ENCODE assay signal across 22 cellular contexts in the genomic region with DNA sequence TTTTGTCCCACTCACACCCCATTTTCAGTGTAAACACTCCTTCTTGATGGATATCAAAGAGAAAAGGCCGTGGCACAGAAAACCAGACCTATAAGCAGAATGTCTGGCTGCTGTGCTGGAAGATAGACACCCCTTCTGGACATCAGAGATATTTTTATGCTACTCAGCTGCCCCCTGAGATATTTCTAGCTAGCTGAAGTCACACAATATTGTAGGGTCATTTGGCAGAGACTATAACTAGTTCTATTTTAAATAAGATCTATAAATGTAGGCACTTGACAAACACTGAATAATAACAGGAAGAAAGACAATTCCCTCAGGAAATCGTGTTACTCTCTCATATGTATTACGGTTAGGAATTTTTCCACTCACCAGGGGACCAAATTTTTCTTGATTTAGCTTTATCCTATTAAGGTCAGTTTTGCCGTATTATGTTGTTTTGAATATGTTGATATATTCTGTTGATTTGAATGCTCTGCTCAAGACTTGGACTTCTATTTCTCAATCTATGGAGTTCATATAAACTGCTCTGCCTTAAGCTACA.
DNase-seq lines count a peak whose midpoint lies in the region; ATAC-seq and TF ChIP-seq lines count a peak whose summit lies in the region.
"Had no signal": no experiment of that assay in that cellular context is flagged by ENCODE, and none has a peak within 500 bp of the region (broad histone marks: within the 10 kb centered on the region; RNA-seq: fewer than 3 reads in every experiment).

No MANE protein-coding gene starts in this region.

- H3K27me3 ChIP-seq in brain microvascular endothelial cell (replicated peaks) = no peaks in the 10 kb centered on the region

- no peaks in the 10 kb centered on the region for H3K36me3 ChIP-seq in brain microvascular endothelial cell (replicated peaks)

- DNase-seq in EH (ENCODE audit: low read depth) (peak; percentile 49), brain microvascular endothelial cell (peak; percentile 34), fibroblast of pulmonary artery (ENCODE audit: low read depth) (peak; percentile 12), smooth muscle cell of the brain vasculature (ENCODE audit: low read depth, low spot score) (peak; percentile 28), lower leg skin (ENCODE audit: low spot score in 2 of 2) (no peak), D341Med (ENCODE audit: low spot score) (no peak)
- DNase-seq: CD4-positive, CD25-positive, alpha-beta regulatory T cell; COR-L47; DMS153; EL; H9; NCI-H1417; NCI-H187; NCI-H2107; NCI-H510A treated with DMSO at 0.1 percent for 48 hours; NCI-H774; OCI-M1; SHP77 had no signal

- intact Hi-C loops in lower leg skin (cut with DNase I; ENCODE audit: low total_unique reads) = no loop called here

- H3K4me3 ChIP-seq in brain microvascular endothelial cell (ENCODE audit: low read depth, low read length) (no peak overlapping the region), fibroblast of pulmonary artery (replicated peaks; ENCODE audit: low read depth, low read length) (no peak overlapping the region), lower leg skin (ENCODE audit: low read depth, poor library complexity, severe bottlenecking) (no peak overlapping the region)
- H3K4me3 ChIP-seq: GM12878, SK-N-MC had no signal

- no peak for TF ChIP-seq POLR2A in lower leg skin (IDR thresholded peaks at IDR 0.05)

- in situ Hi-C loops in brain microvascular endothelial cell (cut with HindIII; ENCODE audit: low pct_ligation_motif_present, low sequenced_read_pairs) = no loop called here

- TF ChIP-seq CTCF in brain microvascular endothelial cell (IDR thresholded peaks at IDR 0.05; ENCODE audit: low read depth, low read length, missing control alignments) (no peak), fibroblast of pulmonary artery (IDR thresholded peaks at IDR 0.05; ENCODE audit: low read length, missing control alignments) (no peak), lower leg skin (IDR thresholded peaks at IDR 0.05) (no peak)

- no peak for ATAC-seq in GM18870 (IDR thresholded peaks at IDR 0.05; ENCODE audit: unreplicated experiment)
- ATAC-seq: GM12878 had no signal

- H3K27ac ChIP-seq in brain microvascular endothelial cell = peak overlapping the region; percentile 49
- H3K27ac ChIP-seq: KMS-11, SK-N-MC had no signal

- WGBS in lower leg skin, 2 donors = 65 to 71% methylated on average over 4 of the region's 4 CpGs

Comparison
In these comparisons a context has a peak if more than half of its experiments do, and no peak if none do; other contexts are left out.
1. DNase-seq: peak in EH (single experiment), brain microvascular endothelial cell (single experiment), fibroblast of pulmonary artery (single experiment) and smooth muscle cell of the brain vasculature (single experiment); none in lower leg skin (0 of 2) and D341Med (single experiment).